In genomic region chr15:38436993-38437392, GRCh38 we compare ENCODE assay signal across 8 cellular contexts.
"Had no signal": no experiment of that assay in that cellular context is flagged by ENCODE, and none has a peak within 500 bp of the region (broad histone marks: within the 10 kb centered on the region; RNA-seq: fewer than 3 reads in every experiment).

No MANE protein-coding gene starts in this region.

- FAIRE-seq: G401.6, GM12878, GM12891, GM12892, GM18507, GM19239 had no signal

- ATAC-seq: GM12878 had no signal

- H3K4me3 ChIP-seq: GM12878 had no signal

- DNase-seq: GDM1, GF-D8 had no signal
